27 cellular contexts compared by ENCODE assay signal in genomic region chr14:36845346-36846042, GRCh38.
DNase-seq lines count a peak whose midpoint lies in the region; ATAC-seq, FAIRE-seq and TF ChIP-seq lines count a peak whose summit lies in the region.
"Had no signal": no experiment of that assay in that cellular context is flagged by ENCODE, and none has a peak within 500 bp of the region (broad histone marks: within the 10 kb centered on the region; RNA-seq: fewer than 3 reads in every experiment).

No MANE protein-coding gene starts in this region.

- ATAC-seq in mucosa of descending colon (peak; percentile 17), HG03095 (IDR thresholded peaks at IDR 0.05; ENCODE audit: unreplicated experiment) (no peak)
- ATAC-seq: T-cell had no signal

- H3K27me3 ChIP-seq in GM23248 (replicated peaks; ENCODE audit: insufficient read depth) (peaks cover 11% of the 10 kb centered on the region; the same call in 1 of the 2 replicates), MG63 (no peaks in the 10 kb centered on the region), SJCRH30 (no peaks in the 10 kb centered on the region)

- no peak overlapping the region for H3K4me2 ChIP-seq in GM23248 (ENCODE audit: unreplicated experiment)
- H3K4me2 ChIP-seq: GM23338, KMS-11 had no signal

- H3K9ac ChIP-seq in GM23248, result no peak overlapping the region
- H3K9ac ChIP-seq: KMS-11 had no signal

- H3K9me2 ChIP-seq in GM23248 (ENCODE audit: insufficient read depth), result 0 out of 2 replicates have a peak, but pooled peaks cover 3% of the 10 kb centered on the region

- intact Hi-C loops in mucosa of descending colon (cut with DNase I, micrococcal nuclease), result no loop called here

- H3K79me2 ChIP-seq in GM23248 (ENCODE audit: insufficient read depth), result no peaks in the 10 kb centered on the region

- FAIRE-seq in endometrium (lab: Jason Lieb, UNC), result peak; percentile 66
- FAIRE-seq: A204.1, GM12892, GM19239 had no signal

- H3K27ac ChIP-seq in GM23248 (no peak overlapping the region), SJCRH30 (no peak overlapping the region)
- H3K27ac ChIP-seq: KMS-11 had no signal

- H3K4me1 ChIP-seq in GM23248 (ENCODE audit: insufficient read depth), result no peaks in the 10 kb centered on the region
- H3K4me1 ChIP-seq in mucosa of descending colon (ENCODE audit: low read depth), result no peaks in the 10 kb centered on the region
- peaks cover 3% of the 10 kb centered on the region; the same call in 1 of the 2 replicates for H3K4me1 ChIP-seq in SJCRH30

- H3K36me3 ChIP-seq in GM23248 (ENCODE audit: low read depth), result no peaks in the 10 kb centered on the region
- H3K36me3 ChIP-seq in MG63, result no peaks in the 10 kb centered on the region
- H3K36me3 ChIP-seq in mucosa of descending colon (ENCODE audit: low read depth), result no peaks in the 10 kb centered on the region
- H3K36me3 ChIP-seq in SJCRH30, result no peaks in the 10 kb centered on the region

- TF ChIP-seq CTCF in mucosa of descending colon (IDR thresholded peaks at IDR 0.05), result no peak

- no peak overlapping the region for H3K4me3 ChIP-seq in GM23248
- H3K4me3 ChIP-seq in MG63, result no peak overlapping the region
- H3K4me3 ChIP-seq in mucosa of descending colon, result no peak overlapping the region
- no peak overlapping the region for H3K4me3 ChIP-seq in SJCRH30
- H3K4me3 ChIP-seq: GM23338 had no signal

- DNase-seq in GM23248 (peak; percentile 13), MG63 (peak; percentile 9), mucosa of descending colon (no peak), SJCRH30 (no peak)
- DNase-seq in NK-92 treated with Interleukin-12 subunit alpha and Interleukin-12 subunit beta, amount 100 ng/mL, for 24 hours (lab: John Stamatoyannopoulos, UW), result no peak
- DNase-seq: C1 segment of cervical spinal cord; CD4-positive, alpha-beta memory T cell; DMS 273 treated with DMSO at 0.1 percent for 48 hours; DND-41; H9; NCI-H1092; NCI-H1417 treated with DMSO at 0.1 percent for 48 hours; NCI-H187; NCI-H2081 treated with DMSO at 0.1 percent for 48 hours; NCI-H446; NCI-H524 treated with DMSO at 0.1 percent for 48 hours; NCI-H82; Right ventricle myocardium superior; RPMI8226; T-cell had no signal

- in situ Hi-C loops in GM23248 (cut with MboI), result no loop called here

- no peak overlapping the region for H2AFZ ChIP-seq in GM23248
- H2AFZ ChIP-seq: GM23338 had no signal

- H3K9me3 ChIP-seq in GM23248 (ENCODE audit: low read depth) (no peaks in the 10 kb centered on the region), MG63 (no peaks in the 10 kb centered on the region), mucosa of descending colon (no peaks in the 10 kb centered on the region), SJCRH30 (replicated peaks) (no peaks in the 10 kb centered on the region)

- no peaks in the 10 kb centered on the region for H4K20me1 ChIP-seq in GM23248 (ENCODE audit: insufficient read depth)

- 21 to 25% methylated on average over 5 of the region's 5 CpGs for WGBS in GM23248 (ENCODE audit: low coverage in 1 of 2, low lambda C conversion rate in 2 of 2, missing lambda C conversion rate in 2 of 2), 2 experiments

- no peaks in the 10 kb centered on the region for H3F3A ChIP-seq in GM23248 (ENCODE audit: insufficient read depth)

Comparison
In these comparisons a context has a peak if more than half of its experiments do, and no peak if none do; other contexts are left out.
1. DNase-seq: peak in GM23248 (single experiment) and MG63 (single experiment); none in mucosa of descending colon (0 of 3), NK-92 treated with Interleukin-12 subunit alpha and Interleukin-12 subunit beta, amount 100 ng/mL, for 24 hours (single experiment) and SJCRH30 (0 of 2).